15 cellular contexts compared by ENCODE assay signal in the genomic region with DNA sequence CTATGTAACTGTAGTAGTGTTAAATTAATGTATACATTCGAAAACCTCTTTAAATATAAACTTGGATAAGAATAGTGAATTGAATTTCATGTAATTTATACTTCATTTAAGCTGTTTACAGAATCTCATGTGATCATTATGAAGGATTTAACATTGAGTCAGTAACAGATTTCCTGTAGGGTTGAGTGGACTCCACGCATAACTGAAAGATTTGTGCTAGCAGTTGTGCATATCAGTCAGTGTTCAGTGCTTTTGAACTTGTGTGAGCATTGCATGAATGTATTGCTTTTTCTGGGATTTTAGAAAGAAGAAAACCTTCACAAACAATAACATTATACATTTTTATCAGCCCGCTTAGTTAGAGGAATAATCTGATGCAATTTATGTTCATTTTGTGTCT.
DNase-seq lines count a peak whose midpoint lies in the region; ATAC-seq and TF ChIP-seq lines count a peak whose summit lies in the region.
"Had no signal": no experiment of that assay in that cellular context is flagged by ENCODE, and none has a peak within 500 bp of the region (broad histone marks: within the 10 kb centered on the region; RNA-seq: fewer than 3 reads in every experiment).

No MANE protein-coding gene starts in this region.

- ATAC-seq in natural killer cell treated with Interleukin-12 subunit alpha and Interleukin-12 subunit beta and Interleukin-15 and Interleukin-18, amount 100 ng/mL, for 72 hours: no peak
- ATAC-seq: HCT116 had no signal

- H3K9me2 ChIP-seq in Karpas-422 (replicated peaks; ENCODE audit: insufficient read depth, low read length): no peaks in the 10 kb centered on the region

- no peaks in the 10 kb centered on the region for H3K36me3 Mint-ChIP-seq in type B pancreatic cell
- no peaks in the 10 kb centered on the region for H3K36me3 Mint-ChIP-seq in natural killer cell treated with Interleukin-12 subunit alpha and Interleukin-12 subunit beta and Interleukin-15 and Interleukin-18, amount 100 ng/mL, for 72 hours
- H3K36me3 Mint-ChIP-seq: CD8-positive, alpha-beta memory T cell had no signal

- no peak for TF ChIP-seq CTCF in parathyroid adenoma (IDR thresholded peaks at IDR 0.05)
- no peak for TF ChIP-seq CTCF in type B pancreatic cell (conservative IDR thresholded peaks at IDR 0.05)

- H3K9me3 ChIP-seq in Karpas-422 (ENCODE audit: low read length) (peaks cover 6% of the 10 kb centered on the region; the same call in 1 of the 2 replicates), SK-N-MC (ENCODE audit: low read depth, low read length) (no peaks in the 10 kb centered on the region), parathyroid adenoma (ENCODE audit: control insufficient read depth, low read length) (no peaks in the 10 kb centered on the region)
- H3K9me3 ChIP-seq: BLaER1, Caco-2 had no signal

- H3K9ac ChIP-seq in Karpas-422 (ENCODE audit: low read length) (no peak overlapping the region), SK-N-MC (ENCODE audit: insufficient read length) (no peak overlapping the region), parathyroid adenoma (no peak overlapping the region)
- H3K9ac ChIP-seq: BLaER1 had no signal

- H3K27ac Mint-ChIP-seq in type B pancreatic cell: no peak overlapping the region
- H3K27ac Mint-ChIP-seq in natural killer cell treated with Interleukin-12 subunit alpha and Interleukin-12 subunit beta and Interleukin-15 and Interleukin-18, amount 100 ng/mL, for 72 hours: no peak overlapping the region
- H3K27ac Mint-ChIP-seq: CD8-positive, alpha-beta memory T cell had no signal

- DNase-seq in Karpas-422: no peak
- no peak for DNase-seq in SK-N-MC (ENCODE audit: low read depth, low spot score)
- DNase-seq in type B pancreatic cell (ENCODE audit: extremely low spot score, unreplicated experiment): no peak
- no peak for DNase-seq in NCI-H1694 (lab: John Stamatoyannopoulos, UW)
- DNase-seq in caudate nucleus (lab: John Stamatoyannopoulos, UW): no peak
- DNase-seq in natural killer cell treated with Interleukin-12 subunit alpha and Interleukin-12 subunit beta and Interleukin-15 and Interleukin-18, amount 100 ng/mL, for 72 hours (ENCODE audit: low spot score): no peak
- DNase-seq: AML-193; Caco-2; CD8-positive, alpha-beta memory T cell; DMS53; GF-D8 had no signal

- no peaks in the 10 kb centered on the region for H3K9me3 Mint-ChIP-seq in type B pancreatic cell
- peaks cover 13% of the 10 kb centered on the region for H3K9me3 Mint-ChIP-seq in natural killer cell treated with Interleukin-12 subunit alpha and Interleukin-12 subunit beta and Interleukin-15 and Interleukin-18, amount 100 ng/mL, for 72 hours

- H3K4me1 Mint-ChIP-seq in type B pancreatic cell (ENCODE audit: unreplicated experiment): peaks cover 11% of the 10 kb centered on the region
- H3K4me1 Mint-ChIP-seq in natural killer cell treated with Interleukin-12 subunit alpha and Interleukin-12 subunit beta and Interleukin-15 and Interleukin-18, amount 100 ng/mL, for 72 hours (ENCODE audit: low read depth in 2 of 2): no peaks in the 10 kb centered on the region
- H3K4me1 Mint-ChIP-seq: CD8-positive, alpha-beta memory T cell had no signal

- H3K36me3 ChIP-seq in Karpas-422 (ENCODE audit: insufficient read depth, low read length): no peaks in the 10 kb centered on the region
- H3K36me3 ChIP-seq in SK-N-MC (ENCODE audit: insufficient read depth, low read length): no peaks in the 10 kb centered on the region
- no peaks in the 10 kb centered on the region for H3K36me3 ChIP-seq in parathyroid adenoma (ENCODE audit: control insufficient read depth, insufficient read depth, low read length)
- H3K36me3 ChIP-seq: BLaER1 had no signal

- no peak overlapping the region for H3K4me3 ChIP-seq in Karpas-422 (ENCODE audit: low read length)
- H3K4me3 ChIP-seq in SK-N-MC: peak overlapping the region; percentile 54
- no peak overlapping the region for H3K4me3 ChIP-seq in parathyroid adenoma (ENCODE audit: low read depth, low read length)
- H3K4me3 ChIP-seq: BLaER1 had no signal

- no peaks in the 10 kb centered on the region for H4K20me1 ChIP-seq in Karpas-422 (ENCODE audit: insufficient read depth, low read depth, low read length)
- H4K20me1 ChIP-seq: BLaER1 had no signal

- no peaks in the 10 kb centered on the region for H3K27me3 Mint-ChIP-seq in type B pancreatic cell
- H3K27me3 Mint-ChIP-seq in natural killer cell treated with Interleukin-12 subunit alpha and Interleukin-12 subunit beta and Interleukin-15 and Interleukin-18, amount 100 ng/mL, for 72 hours: no peaks in the 10 kb centered on the region
- H3K27me3 Mint-ChIP-seq: CD8-positive, alpha-beta memory T cell had no signal

- H3K4me1 ChIP-seq in Karpas-422 (ENCODE audit: low read length): no peaks in the 10 kb centered on the region
- no peaks in the 10 kb centered on the region for H3K4me1 ChIP-seq in parathyroid adenoma
- H3K4me1 ChIP-seq: BLaER1, Caco-2 had no signal

- H2AFZ ChIP-seq in Karpas-422 (ENCODE audit: low read length): peak overlapping the region; percentile 69
- no peak overlapping the region for H2AFZ ChIP-seq in parathyroid adenoma

- H3K4me2 ChIP-seq in Karpas-422 (ENCODE audit: low read depth, low read length, poor library complexity, severe bottlenecking): no peak overlapping the region
- peak overlapping the region; percentile 41 for H3K4me2 ChIP-seq in parathyroid adenoma (ENCODE audit: low read length)
- H3K4me2 ChIP-seq: BLaER1 had no signal

- H3K4me3 Mint-ChIP-seq in type B pancreatic cell: peak overlapping the region; percentile 31
- H3K4me3 Mint-ChIP-seq in natural killer cell treated with Interleukin-12 subunit alpha and Interleukin-12 subunit beta and Interleukin-15 and Interleukin-18, amount 100 ng/mL, for 72 hours: no peak overlapping the region
- H3K4me3 Mint-ChIP-seq: CD8-positive, alpha-beta memory T cell had no signal

- H3K27ac ChIP-seq in Karpas-422 (ENCODE audit: low read length) (no peak overlapping the region), SK-N-MC (peak overlapping the region; percentile 78), parathyroid adenoma (no peak overlapping the region), caudate nucleus (ENCODE audit: low read depth, low read length) (no peak overlapping the region)
- H3K27ac ChIP-seq: BLaER1, HL-60 had no signal

- H3K27me3 ChIP-seq in Karpas-422 (ENCODE audit: low read length): no peaks in the 10 kb centered on the region
- no peaks in the 10 kb centered on the region for H3K27me3 ChIP-seq in parathyroid adenoma (ENCODE audit: control insufficient read depth, insufficient read depth, low read length)
- H3K27me3 ChIP-seq: BLaER1 had no signal

- H3K79me2 ChIP-seq in Karpas-422 (ENCODE audit: low read length) (no peaks in the 10 kb centered on the region), parathyroid adenoma (no peaks in the 10 kb centered on the region)
